Comparison of ENCODE assay signal across 6 cellular contexts in genomic region chr19:14434157-14434501, GRCh38. TPM values are rescaled to one million over a fixed set of nuclear protein-coding genes. Genes with fewer than 3 reads are reported as not detected.
DNase-seq lines count a peak whose midpoint lies in the region; ATAC-seq lines count a peak whose summit lies in the region.

No MANE protein-coding gene starts in this region.

- H3K27ac Mint-ChIP-seq in activated T-cell treated with anti-CD3 and anti-CD28 coated beads, Interleukin-2, amount 50 U/mL, for 72 hours: peak overlapping the region; percentile 24

- peak overlapping the region; percentile 79 for H3K4me3 ChIP-seq in rectal smooth muscle tissue (ENCODE audit: low read length)

- no peaks in the 10 kb centered on the region for H3K27me3 ChIP-seq in rectal smooth muscle tissue (ENCODE audit: control insufficient read depth, insufficient read depth, low read length)

- H3K4me3 Mint-ChIP-seq in activated T-cell treated with anti-CD3 and anti-CD28 coated beads, Interleukin-2, amount 50 U/mL, for 72 hours: peak overlapping the region; percentile 81 to 87

- no peaks in the 10 kb centered on the region for H3K36me3 Mint-ChIP-seq in activated T-cell treated with anti-CD3 and anti-CD28 coated beads, Interleukin-2, amount 50 U/mL, for 72 hours (ENCODE audit: insufficient read depth in 2 of 2)

- H3K9me3 Mint-ChIP-seq in activated T-cell treated with anti-CD3 and anti-CD28 coated beads, Interleukin-2, amount 50 U/mL, for 72 hours: no peaks in the 10 kb centered on the region

- DNase-seq in activated T-cell treated with anti-CD3 and anti-CD28 coated beads, Interleukin-2, amount 50 U/mL, for 72 hours: no peak
- DNase-seq in activated T-cell treated with anti-CD3 and anti-CD28 coated beads, Interleukin-2, amount 50 U/mL, for 48 hours: no peak
- DNase-seq in dermis blood vessel endothelial cell: peak; percentile 27
- DNase-seq in occipital lobe (lab: John Stamatoyannopoulos, UW): no peak
- no peak for DNase-seq in dedifferentiated amniotic fluid mesenchymal stem cell (ENCODE audit: extremely low spot score)

- peaks cover 13% of the 10 kb centered on the region for H3K4me1 ChIP-seq in rectal smooth muscle tissue (ENCODE audit: control insufficient read depth, insufficient read depth, low read length)

- no peaks in the 10 kb centered on the region for H3K27me3 Mint-ChIP-seq in activated T-cell treated with anti-CD3 and anti-CD28 coated beads, Interleukin-2, amount 50 U/mL, for 72 hours (ENCODE audit: low read depth)

- peaks cover 57% of the 10 kb centered on the region for H3K4me1 Mint-ChIP-seq in activated T-cell treated with anti-CD3 and anti-CD28 coated beads, Interleukin-2, amount 50 U/mL, for 72 hours (ENCODE audit: low read depth)

- ATAC-seq in activated T-cell treated with anti-CD3 and anti-CD28 coated beads, Interleukin-2, amount 50 U/mL, for 72 hours (replicated peaks in 1 of 2): peak in 1 of 2 donors; percentile 1

- H3K27ac ChIP-seq in rectal smooth muscle tissue (ENCODE audit: low read depth, low read length): peak overlapping the region; percentile 75

- peak overlapping the region; percentile 62 for H3K9ac ChIP-seq in rectal smooth muscle tissue (ENCODE audit: low read length)

- H3K36me3 ChIP-seq in rectal smooth muscle tissue (ENCODE audit: control insufficient read depth, insufficient read depth, low read length): no peaks in the 10 kb centered on the region

RNA-seq across cellular contexts. Expression of gene PKN1, which starts 1.0 kb away (rescaled TPM):
- 100 to 1,000 TPM; 239 to 278 TPM for total RNA-seq in activated T-cell treated with anti-CD3 and anti-CD28 coated beads, Interleukin-2, amount 50 U/mL, for 72 hours
- 282 and 439 TPM in 2 replicates for total RNA-seq in dermis blood vessel endothelial cell
- total RNA-seq in occipital lobe: 86.3 TPM

RNA-seq across cellular contexts. Expression of gene DDX39A, which starts 15.0 kb away (rescaled TPM):
- 100 to 1,000 TPM; 225 to 236 TPM for total RNA-seq in activated T-cell treated with anti-CD3 and anti-CD28 coated beads, Interleukin-2, amount 50 U/mL, for 72 hours
- total RNA-seq in dermis blood vessel endothelial cell (104 and 123 TPM in 2 replicates), occipital lobe (26.2 TPM)

RNA-seq across cellular contexts. Expression of gene PTGER1, which starts 41.0 kb away (rescaled TPM):
- total RNA-seq in activated T-cell treated with anti-CD3 and anti-CD28 coated beads, Interleukin-2, amount 50 U/mL, for 72 hours: under 1 TPM; 0.38 to 0.39 TPM
- total RNA-seq in dermis blood vessel endothelial cell (0.17 and 0.42 TPM in 2 replicates), occipital lobe (not detected)

RNA-seq across cellular contexts. Expression of gene ADGRE5, which starts 52.9 kb away (rescaled TPM):
- total RNA-seq in activated T-cell treated with anti-CD3 and anti-CD28 coated beads, Interleukin-2, amount 50 U/mL, for 72 hours: 100 to 1,000 TPM; 316 to 369 TPM
- total RNA-seq in dermis blood vessel endothelial cell (5.3 and 12.7 TPM in 2 replicates), occipital lobe (1.2 TPM)
